14 cellular contexts compared by ENCODE assay signal in the genomic region with DNA sequence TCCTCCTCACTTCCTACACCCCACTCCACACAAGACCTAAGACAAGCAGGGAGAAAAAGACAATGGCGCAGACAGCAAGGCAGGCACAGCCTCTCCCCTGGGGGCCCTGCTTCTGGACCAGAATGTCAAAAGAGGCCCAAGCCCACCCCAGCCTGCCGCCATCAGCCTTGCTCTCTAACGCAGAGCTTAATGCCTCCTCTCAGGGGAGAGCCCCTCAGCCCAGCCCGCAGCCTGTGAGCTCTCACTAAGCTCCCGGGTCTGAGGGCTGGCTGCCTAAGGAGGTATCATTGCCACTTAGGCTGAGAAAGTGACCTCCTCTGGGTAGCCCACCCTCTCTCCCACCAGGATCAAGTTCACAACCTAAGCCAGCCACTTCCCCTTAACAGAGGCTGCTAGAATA. TPM values are rescaled to one million over a fixed set of nuclear protein-coding genes. Genes with fewer than 3 reads are reported as not detected.
DNase-seq lines count a peak whose midpoint lies in the region; ATAC-seq and TF ChIP-seq lines count a peak whose summit lies in the region.
"Had no signal": no experiment of that assay in that cellular context is flagged by ENCODE, and none has a peak within 500 bp of the region (broad histone marks: within the 10 kb centered on the region; RNA-seq: fewer than 3 reads in every experiment).

No MANE protein-coding gene starts in this region.

- no peaks in the 10 kb centered on the region for H4K20me1 ChIP-seq in GM23338 (replicated peaks; ENCODE audit: insufficient read depth)

- H3K4me3 Mint-ChIP-seq in GM23338 = no peak overlapping the region
- H3K4me3 Mint-ChIP-seq: CD4-positive, alpha-beta memory T cell had no signal

- H3K36me3 ChIP-seq in GM23338 (ENCODE audit: insufficient read depth) = no peaks in the 10 kb centered on the region
- no peaks in the 10 kb centered on the region for H3K36me3 ChIP-seq in heart left ventricle
- H3K36me3 ChIP-seq: BE2C, HAP-1 had no signal

- H3K36me3 Mint-ChIP-seq in GM23338 (ENCODE audit: low read depth) = no peaks in the 10 kb centered on the region; the same call in 2 of the 3 replicates
- H3K36me3 Mint-ChIP-seq: CD4-positive, alpha-beta memory T cell had no signal

- H3K27ac ChIP-seq in GM23338 (ENCODE audit: low read depth) (no peak overlapping the region), heart left ventricle (no peak overlapping the region)
- H3K27ac ChIP-seq: C4-2B had no signal

- no peaks in the 10 kb centered on the region for H3K79me2 ChIP-seq in GM23338 (replicated peaks; ENCODE audit: insufficient read depth)

- H3F3A ChIP-seq in GM23338 (replicated peaks; ENCODE audit: low read depth) = no peaks in the 10 kb centered on the region

- no peak for TF ChIP-seq POLR2A in heart left ventricle (IDR thresholded peaks at IDR 0.05)

- no peaks in the 10 kb centered on the region for H3K9me3 Mint-ChIP-seq in GM23338
- H3K9me3 Mint-ChIP-seq: CD4-positive, alpha-beta memory T cell had no signal

- ATAC-seq in GM23338 (peak; percentile 20), HG02840 (IDR thresholded peaks at IDR 0.05; ENCODE audit: low FRiP score, unreplicated experiment) (no peak), heart left ventricle (no peak)

- H3K27me3 ChIP-seq in GM23338 (ENCODE audit: insufficient read depth) (no peaks in the 10 kb centered on the region), heart left ventricle (no peaks in the 10 kb centered on the region)
- H3K27me3 ChIP-seq: BE2C had no signal

- peaks cover 4% of the 10 kb centered on the region for H3K27me3 Mint-ChIP-seq in GM23338 (ENCODE audit: insufficient read depth, low read depth, poor library complexity)

- no peaks in the 10 kb centered on the region for H3K9me3 ChIP-seq in heart left ventricle
- H3K9me3 ChIP-seq: BE2C, HAP-1 had no signal

- peaks cover 14% of the 10 kb centered on the region for H3K4me1 Mint-ChIP-seq in GM23338
- H3K4me1 Mint-ChIP-seq: CD4-positive, alpha-beta memory T cell had no signal

- H3K4me3 ChIP-seq in GM23338 (no peak overlapping the region), heart left ventricle (no peak overlapping the region)
- H3K4me3 ChIP-seq: HAP-1 had no signal

- TF ChIP-seq CTCF in GM23338 (conservative IDR thresholded peaks at IDR 0.05; ENCODE audit: low read depth in 2 of 2) (no peak), heart left ventricle (IDR thresholded peaks at IDR 0.05) (no peak)

- no peak overlapping the region for H3K4me2 ChIP-seq in GM23338

- 64 to 81% (median 71%) methylated on average over 5 of the region's 5 CpGs for WGBS in heart left ventricle, 4 donors

- DNase-seq in GM23338 (ENCODE audit: low spot score) (no peak), NCI-H82 treated with DMSO at 0.1 percent for 48 hours (lab: John Stamatoyannopoulos, UW; ENCODE audit: unreplicated experiment) (peak; percentile 36), left kidney (ENCODE audit: low read depth, low spot score) (peak; percentile 47), AML-193 (lab: John Stamatoyannopoulos, UW) (no peak), heart left ventricle (no peak)
- DNase-seq in activated effector memory CD4-positive, alpha-beta T cell treated with Interleukin-2 at 50 U/mL for 16 hours = no peak
- DNase-seq: BE2C; CD4-positive, alpha-beta memory T cell; DND-41; GDM1; GOT3 had no signal

- H3K4me1 ChIP-seq in GM23338 (ENCODE audit: insufficient read depth) (no peaks in the 10 kb centered on the region), heart left ventricle (no peaks in the 10 kb centered on the region)
- H3K4me1 ChIP-seq: BE2C, HAP-1 had no signal

- H3K9me2 ChIP-seq in GM23338 (ENCODE audit: insufficient read depth) = no peaks in the 10 kb centered on the region

- H2AFZ ChIP-seq in GM23338 = no peak overlapping the region

- no peak overlapping the region for H3K27ac Mint-ChIP-seq in GM23338
- H3K27ac Mint-ChIP-seq: CD4-positive, alpha-beta memory T cell had no signal

- intact Hi-C loops in heart left ventricle (cut with DNase I) = no loop called here

TF ChIP-seq in GM23338, 12 proteins besides CTCF, POLR2A, EP300 and RAD21 (continues in another document):
- TF ChIP-seq, protein P1, sequence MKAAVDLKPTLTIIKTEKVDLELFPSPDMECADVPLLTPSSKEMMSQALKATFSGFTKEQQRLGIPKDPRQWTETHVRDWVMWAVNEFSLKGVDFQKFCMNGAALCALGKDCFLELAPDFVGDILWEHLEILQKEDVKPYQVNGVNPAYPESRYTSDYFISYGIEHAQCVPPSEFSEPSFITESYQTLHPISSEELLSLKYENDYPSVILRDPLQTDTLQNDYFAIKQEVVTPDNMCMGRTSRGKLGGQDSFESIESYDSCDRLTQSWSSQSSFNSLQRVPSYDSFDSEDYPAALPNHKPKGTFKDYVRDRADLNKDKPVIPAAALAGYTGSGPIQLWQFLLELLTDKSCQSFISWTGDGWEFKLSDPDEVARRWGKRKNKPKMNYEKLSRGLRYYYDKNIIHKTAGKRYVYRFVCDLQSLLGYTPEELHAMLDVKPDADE (IDR thresholded peaks at IDR 0.05) = no peak
- TF ChIP-seq POLR2AphosphoS5 (IDR thresholded peaks at IDR 0.05; ENCODE audit: low read depth) = no peak
- TF ChIP-seq, protein P2, sequence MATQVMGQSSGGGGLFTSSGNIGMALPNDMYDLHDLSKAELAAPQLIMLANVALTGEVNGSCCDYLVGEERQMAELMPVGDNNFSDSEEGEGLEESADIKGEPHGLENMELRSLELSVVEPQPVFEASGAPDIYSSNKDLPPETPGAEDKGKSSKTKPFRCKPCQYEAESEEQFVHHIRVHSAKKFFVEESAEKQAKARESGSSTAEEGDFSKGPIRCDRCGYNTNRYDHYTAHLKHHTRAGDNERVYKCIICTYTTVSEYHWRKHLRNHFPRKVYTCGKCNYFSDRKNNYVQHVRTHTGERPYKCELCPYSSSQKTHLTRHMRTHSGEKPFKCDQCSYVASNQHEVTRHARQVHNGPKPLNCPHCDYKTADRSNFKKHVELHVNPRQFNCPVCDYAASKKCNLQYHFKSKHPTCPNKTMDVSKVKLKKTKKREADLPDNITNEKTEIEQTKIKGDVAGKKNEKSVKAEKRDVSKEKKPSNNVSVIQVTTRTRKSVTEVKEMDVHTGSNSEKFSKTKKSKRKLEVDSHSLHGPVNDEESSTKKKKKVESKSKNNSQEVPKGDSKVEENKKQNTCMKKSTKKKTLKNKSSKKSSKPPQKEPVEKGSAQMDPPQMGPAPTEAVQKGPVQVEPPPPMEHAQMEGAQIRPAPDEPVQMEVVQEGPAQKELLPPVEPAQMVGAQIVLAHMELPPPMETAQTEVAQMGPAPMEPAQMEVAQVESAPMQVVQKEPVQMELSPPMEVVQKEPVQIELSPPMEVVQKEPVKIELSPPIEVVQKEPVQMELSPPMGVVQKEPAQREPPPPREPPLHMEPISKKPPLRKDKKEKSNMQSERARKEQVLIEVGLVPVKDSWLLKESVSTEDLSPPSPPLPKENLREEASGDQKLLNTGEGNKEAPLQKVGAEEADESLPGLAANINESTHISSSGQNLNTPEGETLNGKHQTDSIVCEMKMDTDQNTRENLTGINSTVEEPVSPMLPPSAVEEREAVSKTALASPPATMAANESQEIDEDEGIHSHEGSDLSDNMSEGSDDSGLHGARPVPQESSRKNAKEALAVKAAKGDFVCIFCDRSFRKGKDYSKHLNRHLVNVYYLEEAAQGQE (IDR thresholded peaks at IDR 0.05; ENCODE audit: unreplicated experiment) = no peak
- TF ChIP-seq NANOG (IDR thresholded peaks at IDR 0.05; ENCODE audit: borderline replicate concordance) = no peak
- TF ChIP-seq ZNF114 (CRISPR knock-in tag; IDR thresholded peaks at IDR 0.05) = no peak
- TF ChIP-seq CREB1 (CRISPR knock-in tag; IDR thresholded peaks at IDR 0.05; ENCODE audit: low read depth) = no peak
- no peak for TF ChIP-seq ZNF331 (CRISPR knock-in tag; IDR thresholded peaks at IDR 0.05; ENCODE audit: low read depth)
- no peak for TF ChIP-seq EZH2phosphoT487 (IDR thresholded peaks at IDR 0.05; ENCODE audit: unreplicated experiment)
- TF ChIP-seq JUNB (IDR thresholded peaks at IDR 0.05; ENCODE audit: unreplicated experiment) = no peak
- no peak for TF ChIP-seq STAT1 (IDR thresholded peaks at IDR 0.05; ENCODE audit: unreplicated experiment)

RNA-seq across cellular contexts. Expression of a gene that starts 16.7 kb away (rescaled TPM):
- 1.7 and 2.0 TPM in 2 replicates for total RNA-seq in GM23338 (2014; rRNA removed; shearing (Covaris generic))
- polyA plus RNA-seq in GM23338 (2016; fragmentation: Nextera tagmentation; extraction: Ambion mirVana) = 0.37 and 0.76 TPM in 2 replicates
- under 1 TPM; 0.05 to 0.61 (median 0.13) TPM for total RNA-seq in heart left ventricle
- under 1 TPM; 0.04 to 0.08 TPM for polyA plus RNA-seq in heart left ventricle

Comparison
In these comparisons a context has a peak if more than half of its experiments do, and no peak if none do; other contexts are left out.
1. DNase-seq: peak in NCI-H82 treated with DMSO at 0.1 percent for 48 hours (single experiment) and left kidney (single experiment); none in GM23338 (single experiment), AML-193 (0 of 2), heart left ventricle (0 of 5) and activated effector memory CD4-positive, alpha-beta T cell treated with Interleukin-2 at 50 U/mL for 16 hours (single experiment).